ENCODE assay signal across 26 cellular contexts in genomic region chr5:124317471-124317870, GRCh38.
"Had no signal": no experiment of that assay in that cellular context is flagged by ENCODE, and none has a peak within 500 bp of the region (broad histone marks: within the 10 kb centered on the region; RNA-seq: fewer than 3 reads in every experiment).

No MANE protein-coding gene starts in this region.

- DNase-seq: dorsolateral prefrontal cortex; effector CD8-positive, alpha-beta T cell; endodermal cell; foreskin fibroblast; gastrocnemius medialis; head of caudate nucleus; hippocampal formation; left colon; left ventricle myocardium superior; lower lobe of right lung; right cardiac atrium; sigmoid colon; stimulated activated CD4-positive, alpha-beta T cell treated with anti-CD3 and anti-CD28 coated beads, Interleukin-2, amount 100 ng/mL, for 24 hours; stimulated activated CD4-positive, alpha-beta T cell treated with anti-CD3 and anti-CD28 coated beads, Interleukin-4, amount 100 ng/mL, for 24 hours; stimulated activated naive CD4-positive, alpha-beta T cell treated with Interleukin-2 at 50 U/mL for 16 hours; stomach; testis; upper lobe of left lung had no signal

- H3K4me3 ChIP-seq: dorsolateral prefrontal cortex, gastrocnemius medialis, lower lobe of right lung, neural progenitor cell, sigmoid colon, stomach, testis, tibial nerve, upper lobe of left lung had no signal

- H3K36me3 ChIP-seq: gastrocnemius medialis, lower lobe of right lung, neural progenitor cell, sigmoid colon, stomach, tibial nerve, upper lobe of left lung had no signal

- H3K4me1 Mint-ChIP-seq: stimulated activated effector memory CD8-positive, alpha-beta T cell treated with anti-CD3 and anti-CD28 coated beads, Interleukin-12 subunit alpha, Interleukin-12 subunit beta, amount 100 ng/mL, for 72 hours had no signal

- H3K9me3 Mint-ChIP-seq: natural killer cell treated with Interleukin-12 subunit alpha and Interleukin-12 subunit beta and Interleukin-15 and Interleukin-18, amount 100 ng/mL, for 72 hours had no signal

- ATAC-seq: esophagus mucosa; gastrocnemius medialis; left colon; left ventricle myocardium superior; lower lobe of right lung; natural killer cell treated with Interleukin-12 subunit alpha and Interleukin-12 subunit beta and Interleukin-15 and Interleukin-18, amount 100 ng/mL, for 72 hours; right cardiac atrium; stimulated activated effector memory CD8-positive, alpha-beta T cell treated with anti-CD3 and anti-CD28 coated beads, Interleukin-12 subunit alpha, Interleukin-12 subunit beta, amount 100 ng/mL, for 72 hours had no signal

- H3K36me3 Mint-ChIP-seq: natural killer cell treated with Interleukin-12 subunit alpha and Interleukin-12 subunit beta and Interleukin-15 and Interleukin-18, amount 100 ng/mL, for 72 hours; neural progenitor cell; stimulated activated effector memory CD8-positive, alpha-beta T cell treated with anti-CD3 and anti-CD28 coated beads, Interleukin-12 subunit alpha, Interleukin-12 subunit beta, amount 100 ng/mL, for 72 hours had no signal

- H3K4me3 Mint-ChIP-seq: endodermal cell; natural killer cell treated with Interleukin-12 subunit alpha and Interleukin-12 subunit beta and Interleukin-15 and Interleukin-18, amount 100 ng/mL, for 72 hours; neural progenitor cell; stimulated activated effector memory CD8-positive, alpha-beta T cell treated with anti-CD3 and anti-CD28 coated beads, Interleukin-12 subunit alpha, Interleukin-12 subunit beta, amount 100 ng/mL, for 72 hours had no signal

- H3K4me1 ChIP-seq: lower lobe of right lung, neural progenitor cell, parathyroid adenoma, sigmoid colon, stomach, testis, tibial nerve, upper lobe of left lung had no signal

- H3K27ac Mint-ChIP-seq: endodermal cell; natural killer cell treated with Interleukin-12 subunit alpha and Interleukin-12 subunit beta and Interleukin-15 and Interleukin-18, amount 100 ng/mL, for 72 hours; neural progenitor cell; progenitor cell of endocrine pancreas; stimulated activated effector memory CD8-positive, alpha-beta T cell treated with anti-CD3 and anti-CD28 coated beads, Interleukin-12 subunit alpha, Interleukin-12 subunit beta, amount 100 ng/mL, for 72 hours had no signal

- H3K9me3 ChIP-seq: gastrocnemius medialis, lower lobe of right lung, sigmoid colon, stomach, testis, tibial nerve, upper lobe of left lung had no signal

- H3K27ac ChIP-seq: dorsolateral prefrontal cortex, epithelial cell of prostate, gastrocnemius medialis, lower lobe of right lung, neural progenitor cell, parathyroid adenoma, sigmoid colon, stomach, testis, tibial nerve, upper lobe of left lung had no signal

- H3K27me3 ChIP-seq: dorsolateral prefrontal cortex, gastrocnemius medialis, neural progenitor cell, sigmoid colon, stomach, testis, tibial nerve, upper lobe of left lung had no signal

- H3K27me3 Mint-ChIP-seq: natural killer cell treated with Interleukin-12 subunit alpha and Interleukin-12 subunit beta and Interleukin-15 and Interleukin-18, amount 100 ng/mL, for 72 hours; progenitor cell of endocrine pancreas had no signal
